9 cellular contexts compared by ENCODE assay signal in genomic region chr22:29344137-29344536, GRCh38. TPM values are rescaled to one million over a fixed set of nuclear protein-coding genes. Genes with fewer than 3 reads are reported as not detected.
DNase-seq lines count a peak whose midpoint lies in the region; ATAC-seq and TF ChIP-seq lines count a peak whose summit lies in the region.
"Had no signal": no experiment of that assay in that cellular context is flagged by ENCODE, and none has a peak within 500 bp of the region (broad histone marks: within the 10 kb centered on the region; RNA-seq: fewer than 3 reads in every experiment).

No MANE protein-coding gene starts in this region.

- H3K27me3 ChIP-seq in BJ (ENCODE audit: control insufficient read depth, insufficient read depth, low read length) (no peaks in the 10 kb centered on the region), lung (ENCODE audit: control insufficient read depth, insufficient read depth) (no peaks in the 10 kb centered on the region)

- H3K36me3 ChIP-seq in BJ (ENCODE audit: control insufficient read depth, insufficient read depth, low read length): peaks cover 27% of the 10 kb centered on the region
- peaks cover 22 to 64% of the 10 kb centered on the region in 2 donors for H3K36me3 ChIP-seq in lung (ENCODE audit: control insufficient read depth in 2 of 2, insufficient read depth in 2 of 2, low read length in 2 of 2)

- TF ChIP-seq CTCF in BJ (IDR thresholded peaks at IDR 0.05; ENCODE audit: insufficient read depth, low read depth, low read length): no peak
- TF ChIP-seq CTCF in lung (IDR thresholded peaks at IDR 0.05; ENCODE audit: control extremely low read depth, extremely low read depth): no peak

- ATAC-seq in lung (ENCODE audit: insufficient read depth, low FRiP score): peak; percentile 44
- no peak for ATAC-seq in GM18861 (IDR thresholded peaks at IDR 0.05; ENCODE audit: unreplicated experiment)
- ATAC-seq: GM12878 had no signal

- H3K9me3 ChIP-seq in lung (ENCODE audit: control insufficient read depth in 2 of 2, insufficient read depth in 1 of 2, low read length in 1 of 2): no peaks in the 10 kb centered on the region

- CTCF ChIA-PET in BJ (lab: Yijun Ruan, JAX): interaction anchor here (1.0 to 2.0 kb wide), 4 partner anchors 14 to 40 kb away, joined by 3 to 8 read pairs (median 3); partner anchors contain the start of gene GAS2L1

- POLR2A ChIA-PET in BJ (lab: Charles Lee): no interaction called here

- no peak overlapping the region for H3K27ac ChIP-seq in lung (ENCODE audit: low read depth in 1 of 2, low read length in 1 of 2)

- DNase-seq in BJ (ENCODE audit: low read depth): peak; percentile 84
- DNase-seq in NCI-H1694 (lab: John Stamatoyannopoulos, UW): peak; percentile 57
- DNase-seq in brain pericyte (ENCODE audit: low read depth, low spot score): peak; percentile 29
- DNase-seq in lung (ENCODE audit: low spot score): peak; percentile 72
- DNase-seq in UCSD-AML1 (lab: John Stamatoyannopoulos, UW; ENCODE audit: unreplicated experiment): no peak
- no peak for DNase-seq in NCI-H187 treated with DMSO at 0.1 percent for 48 hours (lab: John Stamatoyannopoulos, UW)
- no peak for DNase-seq in NCI-H1930 (lab: John Stamatoyannopoulos, UW)

- WGBS in lung, 2 donors: 52 to 53% methylated on average over 5 of the region's 5 CpGs

- H3K4me3 ChIP-seq in BJ (ENCODE audit: low read depth, low read length) (no peak overlapping the region), lung (no peak overlapping the region)
- H3K4me3 ChIP-seq: GM12878 had no signal

- peaks cover 0 to 4% of the 10 kb centered on the region in 2 donors for H3K4me1 ChIP-seq in lung (ENCODE audit: control insufficient read depth in 2 of 2, insufficient read depth in 2 of 2, low read length in 2 of 2)

RNA-seq across cellular contexts. Expression of gene RASL10A, which starts 28.6 kb away (rescaled TPM):
- polyA plus RNA-seq in BJ (2011; rRNA removed) (0.16 TPM in 1 of 2 replicates, not detected in the other), lung (1 to 10 TPM in 1 of 2 donors, under 1 TPM in 1; 0.71 to 2.0 TPM)
- polyA minus RNA-seq in BJ (2011; rRNA and poly(A)+ RNA removed): not detected in 2 replicates
- total RNA-seq in lung: 1 to 10 TPM in 1 of 2 donors, not detected in 1; 3.3 TPM

RNA-seq across cellular contexts. Expression of gene GAS2L1, which starts 37.7 kb away (rescaled TPM):
- polyA plus RNA-seq in BJ (2011; rRNA removed): 12.4 and 17.0 TPM in 2 replicates
- 7.4 and 9.1 TPM in 2 replicates for polyA minus RNA-seq in BJ (2011; rRNA and poly(A)+ RNA removed)
- total RNA-seq in lung: 10 to 100 TPM in 1 of 2 donors, 1 to 10 TPM in 1; 3.8 to 40.1 TPM
- polyA plus RNA-seq in lung: 10 to 100 TPM; 11.8 to 20.7 TPM

RNA-seq across cellular contexts. Expression of gene AP1B1, which starts 44.2 kb away (rescaled TPM):
- 40.1 and 75.0 TPM in 2 replicates for polyA plus RNA-seq in BJ (2011; rRNA removed)
- polyA minus RNA-seq in BJ (2011; rRNA and poly(A)+ RNA removed): 93.5 and 116 TPM in 2 replicates
- total RNA-seq in lung: 10 to 100 TPM; 37.1 to 97.9 TPM
- 10 to 100 TPM; 32.7 to 62.9 TPM for polyA plus RNA-seq in lung

Comparison
In these comparisons a context has a peak if more than half of its experiments do, and no peak if none do; other contexts are left out.
1. DNase-seq: peak in BJ (single experiment), NCI-H1694 (single experiment), brain pericyte (single experiment) and lung (single experiment); none in UCSD-AML1 (single experiment), NCI-H187 treated with DMSO at 0.1 percent for 48 hours (single experiment) and NCI-H1930 (0 of 2).